ENCODE assay signal across 15 cellular contexts in genomic region chr10:33215154-33215553, GRCh38.
DNase-seq lines count a peak whose midpoint lies in the region; ATAC-seq and TF ChIP-seq lines count a peak whose summit lies in the region.
"Had no signal": no experiment of that assay in that cellular context is flagged by ENCODE, and none has a peak within 500 bp of the region (broad histone marks: within the 10 kb centered on the region; RNA-seq: fewer than 3 reads in every experiment).

No MANE protein-coding gene starts in this region.

- POLR2A ChIA-PET in naive thymus-derived CD4-positive, alpha-beta T cell (lab: Charles Lee) = no interaction called here

- peak; percentile 39 for ATAC-seq in naive thymus-derived CD4-positive, alpha-beta T cell
- ATAC-seq in HG02970 (IDR thresholded peaks at IDR 0.05; ENCODE audit: low FRiP score, unreplicated experiment) = no peak
- ATAC-seq: left lobe of liver had no signal

- H3K4me1 ChIP-seq in naive thymus-derived CD4-positive, alpha-beta T cell (ENCODE audit: control insufficient read depth in 2 of 2, insufficient read depth in 2 of 2, low read length in 2 of 2) = no peaks in the 10 kb centered on the region
- H3K4me1 ChIP-seq: BE2C had no signal

- H3K36me3 Mint-ChIP-seq in naive thymus-derived CD4-positive, alpha-beta T cell = peaks cover 0 to 9% (median 0%) of the 10 kb centered on the region in 5 donors

- H3K27me3 ChIP-seq in naive thymus-derived CD4-positive, alpha-beta T cell (ENCODE audit: control insufficient read depth in 2 of 2, insufficient read depth in 2 of 2, low read length in 2 of 2) = no peaks in the 10 kb centered on the region
- H3K27me3 ChIP-seq: BE2C had no signal

- peaks cover 0 to 5% (median 0%) of the 10 kb centered on the region in 11 donors for H3K9me3 Mint-ChIP-seq in naive thymus-derived CD4-positive, alpha-beta T cell

- DNase-seq in AG08395 (ENCODE audit: low spot score) = peak; percentile 60
- peak; percentile 31 for DNase-seq in NCI-H226
- DNase-seq in epithelial cell of esophagus (ENCODE audit: low read depth) = peak; percentile 11
- peak in 1 of 9 donors; percentile 21 for DNase-seq in naive thymus-derived CD4-positive, alpha-beta T cell
- no peak for DNase-seq in midbrain (lab: John Stamatoyannopoulos, UW)
- no peak for DNase-seq in NCI-H1694 treated with DMSO at 0.1 percent for 48 hours (lab: John Stamatoyannopoulos, UW)
- DNase-seq in GOT3 (lab: John Stamatoyannopoulos, UW) = no peak
- DNase-seq: BE2C; dermis blood vessel endothelial cell; NCI-H510A; stimulated activated CD4-positive, alpha-beta T cell treated with anti-CD3 and anti-CD28 coated beads, Interleukin-2, amount 100 ng/mL, for 24 hours had no signal

- no peaks in the 10 kb centered on the region for H3K36me3 ChIP-seq in naive thymus-derived CD4-positive, alpha-beta T cell (ENCODE audit: control insufficient read depth in 2 of 3, insufficient read depth in 3 of 3, low read length in 3 of 3)

- H3K27me3 Mint-ChIP-seq in naive thymus-derived CD4-positive, alpha-beta T cell = no peaks in the 10 kb centered on the region
- H3K27me3 Mint-ChIP-seq: activated naive CD4-positive, alpha-beta T cell treated with anti-CD3 and anti-CD28 coated beads, Interleukin-2, amount 50 U/mL, for 24 hours had no signal

- no peak overlapping the region for H3K27ac ChIP-seq in naive thymus-derived CD4-positive, alpha-beta T cell (ENCODE audit: low read depth, low read length)

- no peak for TF ChIP-seq CTCF in epithelial cell of esophagus (IDR thresholded peaks at IDR 0.05; ENCODE audit: insufficient read depth, low read depth, low read length, missing control alignments)

- peaks cover 13 to 40% (median 30%) of the 10 kb centered on the region in 7 donors for H3K4me1 Mint-ChIP-seq in naive thymus-derived CD4-positive, alpha-beta T cell

- H3K4me3 ChIP-seq in epithelial cell of esophagus (ENCODE audit: low read length) = no peak overlapping the region
- H3K4me3 ChIP-seq in naive thymus-derived CD4-positive, alpha-beta T cell (ENCODE audit: low read length) = no peak overlapping the region
- H3K4me3 ChIP-seq: HAP-1 had no signal

- intact Hi-C loops in naive thymus-derived CD4-positive, alpha-beta T cell (cut with micrococcal nuclease) = no loop called here

- CTCF ChIA-PET in naive thymus-derived CD4-positive, alpha-beta T cell (lab: Charles Lee) = interaction anchor here (1.4 kb wide), 1 partner anchor 22 kb away, joined by 3 read pairs; no protein-coding TSS in a partner anchor

- H3K27ac Mint-ChIP-seq in naive thymus-derived CD4-positive, alpha-beta T cell = peak overlapping the region in 6 of 9 donors; percentile 6 to 65 (median 40)

- H3K9me3 ChIP-seq in naive thymus-derived CD4-positive, alpha-beta T cell (ENCODE audit: control insufficient read depth in 2 of 3, low read length in 3 of 3) = no peaks in the 10 kb centered on the region
- H3K9me3 ChIP-seq: BE2C, HAP-1 had no signal

- H3K4me3 Mint-ChIP-seq in naive thymus-derived CD4-positive, alpha-beta T cell = no peak overlapping the region
- H3K4me3 Mint-ChIP-seq: activated naive CD4-positive, alpha-beta T cell treated with anti-CD3 and anti-CD28 coated beads, Interleukin-2, amount 50 U/mL, for 24 hours had no signal

Comparison
In these comparisons a context has a peak if more than half of its experiments do, and no peak if none do; other contexts are left out.
1. DNase-seq: peak in AG08395 (single experiment), NCI-H226 (single experiment) and epithelial cell of esophagus (single experiment); none in midbrain (single experiment), NCI-H1694 treated with DMSO at 0.1 percent for 48 hours (single experiment) and GOT3 (single experiment).